ENCODE assay signal across 13 cellular contexts in genomic region chr5:130337179-130337888, GRCh38.
A peak's percentile ranks its signal among the peaks of the same experiment; 100 is the strongest.
DNase-seq lines count a peak whose midpoint lies in the region; ATAC-seq and TF ChIP-seq lines count a peak whose summit lies in the region.
"Had no signal": no experiment of that assay in that cellular context is flagged by ENCODE, and none has a peak within 500 bp of the region (broad histone marks: within the 10 kb centered on the region; RNA-seq: fewer than 3 reads in every experiment).

No MANE protein-coding gene starts in this region.

- CTCF ChIA-PET in Calu3 (lab: Charles Lee) (interaction anchor here (1.3 kb wide), 1 partner anchor 142 kb away, joined by 3 read pairs; no protein-coding TSS in a partner anchor), PC-9 (lab: Charles Lee) (no interaction called here), WTC11 (lab: Charles Lee) (no interaction called here)

- peak overlapping the region; percentile 65 for H3K27ac Mint-ChIP-seq in Calu3 (ENCODE audit: unreplicated experiment)
- H3K27ac Mint-ChIP-seq in WTC11, result no peak overlapping the region
- H3K27ac Mint-ChIP-seq in stimulated activated effector memory CD8-positive, alpha-beta T cell treated with anti-CD3 and anti-CD28 coated beads, Interleukin-12 subunit alpha, Interleukin-12 subunit beta, amount 100 ng/mL, for 72 hours, result no peak overlapping the region

- H3K4me3 Mint-ChIP-seq in Calu3 (ENCODE audit: low read depth, unreplicated experiment), result peak overlapping the region; percentile 7
- H3K4me3 Mint-ChIP-seq in WTC11, result no peak overlapping the region
- H3K4me3 Mint-ChIP-seq in stimulated activated effector memory CD8-positive, alpha-beta T cell treated with anti-CD3 and anti-CD28 coated beads, Interleukin-12 subunit alpha, Interleukin-12 subunit beta, amount 100 ng/mL, for 72 hours, result no peak overlapping the region

- no peak for TF ChIP-seq CTCF in Calu3 (IDR thresholded peaks at IDR 0.05; ENCODE audit: unreplicated experiment)
- TF ChIP-seq CTCF in PC-9 (conservative IDR thresholded peaks at IDR 0.05), result no peak
- TF ChIP-seq CTCF in epithelial cell of proximal tubule (conservative IDR thresholded peaks at IDR 0.05; ENCODE audit: low read depth, low read length), result no peak
- no peak for TF ChIP-seq CTCF in osteoblast (IDR thresholded peaks at IDR 0.05; ENCODE audit: extremely low read depth, low read depth, low read length)
- no peak for TF ChIP-seq CTCF in WTC11 (IDR thresholded peaks at IDR 0.05)

- DNase-seq in Calu3, result no peak
- no peak for DNase-seq in PC-9
- DNase-seq in epithelial cell of proximal tubule (ENCODE audit: low read depth), result peak; percentile 29
- peak; percentile 70 for DNase-seq in osteoblast (ENCODE audit: insufficient read length, low spot score, missing footprints)
- no peak for DNase-seq in SIG-M5 treated with dmso at 0.1 percent for 504 hours (lab: John Stamatoyannopoulos, UW; ENCODE audit: unreplicated experiment)
- DNase-seq in OCI-M2 (lab: John Stamatoyannopoulos, UW; ENCODE audit: unreplicated experiment), result no peak
- DNase-seq in WTC11 (ENCODE audit: low spot score), result no peak
- no peak for DNase-seq in stimulated activated effector memory CD8-positive, alpha-beta T cell treated with anti-CD3 and anti-CD28 coated beads, Interleukin-12 subunit alpha, Interleukin-12 subunit beta, amount 100 ng/mL, for 72 hours (ENCODE audit: low spot score in 2 of 2)
- DNase-seq: activated T-cell treated with anti-CD3 and anti-CD28 coated beads, Interleukin-2, amount 50 U/mL, for 1 hour; DND-41; KG1; NCI-H69; stimulated activated CD4-positive, alpha-beta T cell treated with anti-CD3 and anti-CD28 coated beads, Interleukin-4, amount 100 ng/mL, for 4 hours had no signal

- no peak overlapping the region for H3K27ac ChIP-seq in PC-9
- peak overlapping the region; percentile 57 for H3K27ac ChIP-seq in osteoblast (ENCODE audit: low read depth, low read length)

- H3K4me2 ChIP-seq in PC-9, result 0 out of 2 replicates have a peak overlapping the region, but pooled peaks have one; percentile 30
- H3K4me2 ChIP-seq in osteoblast (ENCODE audit: insufficient read depth, low read length), result peak overlapping the region; percentile 27

- POLR2A ChIA-PET in PC-9 (lab: Charles Lee; ENCODE audit: unreplicated experiment), result no interaction called here
- POLR2A ChIA-PET in WTC11 (lab: Charles Lee), result no interaction called here

- H3K4me1 ChIP-seq in PC-9 (replicated peaks; ENCODE audit: insufficient read depth) (peaks cover 17% of the 10 kb centered on the region), osteoblast (ENCODE audit: insufficient read depth, low read length) (peaks cover 18% of the 10 kb centered on the region)

- H4K20me1 ChIP-seq in PC-9 (ENCODE audit: insufficient read depth) (no peaks in the 10 kb centered on the region), osteoblast (ENCODE audit: insufficient read depth, low read length) (no peaks in the 10 kb centered on the region)

- no peak overlapping the region for H2AFZ ChIP-seq in PC-9
- no peak overlapping the region for H2AFZ ChIP-seq in osteoblast (ENCODE audit: low read length)

- H3K79me2 ChIP-seq in PC-9 (ENCODE audit: low read depth), result no peaks in the 10 kb centered on the region
- H3K79me2 ChIP-seq in osteoblast (ENCODE audit: insufficient read depth, low read length), result no peaks in the 10 kb centered on the region

- ATAC-seq in WTC11, result no peak
- no peak for ATAC-seq in stimulated activated effector memory CD8-positive, alpha-beta T cell treated with anti-CD3 and anti-CD28 coated beads, Interleukin-12 subunit alpha, Interleukin-12 subunit beta, amount 100 ng/mL, for 72 hours

- no peaks in the 10 kb centered on the region for H3K27me3 ChIP-seq in PC-9 (ENCODE audit: insufficient read depth, low read depth)
- H3K27me3 ChIP-seq in osteoblast (ENCODE audit: insufficient read depth, low read length), result no peaks in the 10 kb centered on the region

- H3K9me2 ChIP-seq in PC-9 (ENCODE audit: insufficient read depth), result no peaks in the 10 kb centered on the region

- no peaks in the 10 kb centered on the region for H3K36me3 ChIP-seq in PC-9 (ENCODE audit: low read depth)
- H3K36me3 ChIP-seq in osteoblast (ENCODE audit: insufficient read depth, low read length), result no peaks in the 10 kb centered on the region

- no peak overlapping the region for H3K4me3 ChIP-seq in PC-9
- H3K4me3 ChIP-seq in epithelial cell of proximal tubule (ENCODE audit: low read depth, low read length), result no peak overlapping the region
- H3K4me3 ChIP-seq in osteoblast (ENCODE audit: insufficient read depth, low read length), result no peak overlapping the region

- H3K9me3 Mint-ChIP-seq in Calu3 (ENCODE audit: low read depth, unreplicated experiment), result peaks cover 3% of the 10 kb centered on the region
- H3K9me3 Mint-ChIP-seq in WTC11, result peaks cover 5% of the 10 kb centered on the region; the same call in 1 of the 2 replicates
- H3K9me3 Mint-ChIP-seq in stimulated activated effector memory CD8-positive, alpha-beta T cell treated with anti-CD3 and anti-CD28 coated beads, Interleukin-12 subunit alpha, Interleukin-12 subunit beta, amount 100 ng/mL, for 72 hours, result peaks cover 5% of the 10 kb centered on the region

- BruUV-seq in Calu3 (replicated peaks; lab: Mats Ljungman, UMichigan) (no TSS peak), PC-9 (replicated peaks; lab: Mats Ljungman, UMichigan) (no TSS peak)

- H3K27me3 Mint-ChIP-seq in Calu3 (ENCODE audit: unreplicated experiment), result no peaks in the 10 kb centered on the region
- H3K27me3 Mint-ChIP-seq in WTC11 (ENCODE audit: low read depth), result no peaks in the 10 kb centered on the region

- H3F3A ChIP-seq in PC-9 (ENCODE audit: insufficient read depth, low read depth), result no peaks in the 10 kb centered on the region

- H3K4me1 Mint-ChIP-seq in Calu3 (ENCODE audit: low read depth, unreplicated experiment), result peaks cover 33% of the 10 kb centered on the region
- peaks cover 9% of the 10 kb centered on the region for H3K4me1 Mint-ChIP-seq in WTC11
- no peaks in the 10 kb centered on the region for H3K4me1 Mint-ChIP-seq in stimulated activated effector memory CD8-positive, alpha-beta T cell treated with anti-CD3 and anti-CD28 coated beads, Interleukin-12 subunit alpha, Interleukin-12 subunit beta, amount 100 ng/mL, for 72 hours

- intact Hi-C loops in Calu3 (cut with micrococcal nuclease; ENCODE audit: unreplicated experiment), result loop anchor here (5.0 to 10.0 kb wide), 2 partner anchors 205 to 377 kb away; no protein-coding TSS in a partner anchor
- intact Hi-C loops in PC-9 (cut with micrococcal nuclease; ENCODE audit: unreplicated experiment), result no loop called here

- H3K36me3 Mint-ChIP-seq in Calu3 (ENCODE audit: insufficient read depth, unreplicated experiment) (peaks cover 7% of the 10 kb centered on the region), WTC11 (0 out of 2 replicates have a peak, but pooled peaks cover 4% of the 10 kb centered on the region)
- no peaks in the 10 kb centered on the region for H3K36me3 Mint-ChIP-seq in stimulated activated effector memory CD8-positive, alpha-beta T cell treated with anti-CD3 and anti-CD28 coated beads, Interleukin-12 subunit alpha, Interleukin-12 subunit beta, amount 100 ng/mL, for 72 hours

- H3K9me3 ChIP-seq in PC-9 (ENCODE audit: insufficient read depth, low read depth) (peaks cover 6% of the 10 kb centered on the region; the same call in 1 of the 2 replicates), osteoblast (ENCODE audit: low read depth, low read length) (no peaks in the 10 kb centered on the region)

TF ChIP-seq in WTC11, 78 proteins besides CTCF, POLR2A, EP300 and RAD21:
- TF ChIP-seq, protein P1, sequence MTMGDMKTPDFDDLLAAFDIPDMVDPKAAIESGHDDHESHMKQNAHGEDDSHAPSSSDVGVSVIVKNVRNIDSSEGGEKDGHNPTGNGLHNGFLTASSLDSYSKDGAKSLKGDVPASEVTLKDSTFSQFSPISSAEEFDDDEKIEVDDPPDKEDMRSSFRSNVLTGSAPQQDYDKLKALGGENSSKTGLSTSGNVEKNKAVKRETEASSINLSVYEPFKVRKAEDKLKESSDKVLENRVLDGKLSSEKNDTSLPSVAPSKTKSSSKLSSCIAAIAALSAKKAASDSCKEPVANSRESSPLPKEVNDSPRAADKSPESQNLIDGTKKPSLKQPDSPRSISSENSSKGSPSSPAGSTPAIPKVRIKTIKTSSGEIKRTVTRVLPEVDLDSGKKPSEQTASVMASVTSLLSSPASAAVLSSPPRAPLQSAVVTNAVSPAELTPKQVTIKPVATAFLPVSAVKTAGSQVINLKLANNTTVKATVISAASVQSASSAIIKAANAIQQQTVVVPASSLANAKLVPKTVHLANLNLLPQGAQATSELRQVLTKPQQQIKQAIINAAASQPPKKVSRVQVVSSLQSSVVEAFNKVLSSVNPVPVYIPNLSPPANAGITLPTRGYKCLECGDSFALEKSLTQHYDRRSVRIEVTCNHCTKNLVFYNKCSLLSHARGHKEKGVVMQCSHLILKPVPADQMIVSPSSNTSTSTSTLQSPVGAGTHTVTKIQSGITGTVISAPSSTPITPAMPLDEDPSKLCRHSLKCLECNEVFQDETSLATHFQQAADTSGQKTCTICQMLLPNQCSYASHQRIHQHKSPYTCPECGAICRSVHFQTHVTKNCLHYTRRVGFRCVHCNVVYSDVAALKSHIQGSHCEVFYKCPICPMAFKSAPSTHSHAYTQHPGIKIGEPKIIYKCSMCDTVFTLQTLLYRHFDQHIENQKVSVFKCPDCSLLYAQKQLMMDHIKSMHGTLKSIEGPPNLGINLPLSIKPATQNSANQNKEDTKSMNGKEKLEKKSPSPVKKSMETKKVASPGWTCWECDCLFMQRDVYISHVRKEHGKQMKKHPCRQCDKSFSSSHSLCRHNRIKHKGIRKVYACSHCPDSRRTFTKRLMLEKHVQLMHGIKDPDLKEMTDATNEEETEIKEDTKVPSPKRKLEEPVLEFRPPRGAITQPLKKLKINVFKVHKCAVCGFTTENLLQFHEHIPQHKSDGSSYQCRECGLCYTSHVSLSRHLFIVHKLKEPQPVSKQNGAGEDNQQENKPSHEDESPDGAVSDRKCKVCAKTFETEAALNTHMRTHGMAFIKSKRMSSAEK (CRISPR knock-in tag; IDR thresholded peaks at IDR 0.05; ENCODE audit: borderline replicate concordance), result no peak
- no peak for TF ChIP-seq MYBL2 (CRISPR knock-in tag; IDR thresholded peaks at IDR 0.05)
- no peak for TF ChIP-seq FOXK1 (CRISPR knock-in tag; IDR thresholded peaks at IDR 0.05)
- TF ChIP-seq ELF4 (CRISPR knock-in tag; IDR thresholded peaks at IDR 0.05; ENCODE audit: low read depth), result no peak
- no peak for TF ChIP-seq SP1 (CRISPR knock-in tag; conservative IDR thresholded peaks at IDR 0.05)
- no peak for TF ChIP-seq ZMAT4 (CRISPR knock-in tag; IDR thresholded peaks at IDR 0.05)
- no peak for TF ChIP-seq KAT7 (CRISPR knock-in tag; IDR thresholded peaks at IDR 0.05; ENCODE audit: borderline replicate concordance)
- TF ChIP-seq ZNF671 (CRISPR knock-in tag; IDR thresholded peaks at IDR 0.05), result no peak
- no peak for TF ChIP-seq MXD4 (CRISPR knock-in tag; IDR thresholded peaks at IDR 0.05; ENCODE audit: borderline replicate concordance)
- TF ChIP-seq ETV6 (CRISPR knock-in tag; IDR thresholded peaks at IDR 0.05), result no peak
TF ChIP-seq in WTC11: peak in this region for 0.

Comparison
In these comparisons a context has a peak if more than half of its experiments do, and no peak if none do; other contexts are left out.
1. DNase-seq: peak in epithelial cell of proximal tubule (single experiment) and osteoblast (single experiment); none in Calu3 (single experiment), PC-9 (0 of 2), SIG-M5 treated with dmso at 0.1 percent for 504 hours (single experiment), OCI-M2 (single experiment), WTC11 (single experiment) and stimulated activated effector memory CD8-positive, alpha-beta T cell treated with anti-CD3 and anti-CD28 coated beads, Interleukin-12 subunit alpha, Interleukin-12 subunit beta, amount 100 ng/mL, for 72 hours (0 of 2).